In genomic region chr5:17189381-17190036, GRCh38 we compare ENCODE assay signal across 8 cellular contexts. TPM values are rescaled to one million over a fixed set of nuclear protein-coding genes. Genes with fewer than 3 reads are reported as not detected.
DNase-seq lines count a peak whose midpoint lies in the region; ATAC-seq and TF ChIP-seq lines count a peak whose summit lies in the region.

No MANE protein-coding gene starts in this region.

- ATAC-seq in activated CD4-positive, CD25-positive, alpha-beta regulatory T cell treated with anti-CD3 and anti-CD28 coated beads, Interleukin-2, amount 50 U/mL, for 24 hours = no peak
- ATAC-seq in HG03064 (IDR thresholded peaks at IDR 0.05; ENCODE audit: low read depth, unreplicated experiment) = peak; percentile 70

- H3K9ac ChIP-seq in liver (ENCODE audit: low read depth in 1 of 2, low read length in 2 of 2) = no peak overlapping the region

- no peaks in the 10 kb centered on the region for H3K36me3 ChIP-seq in liver (ENCODE audit: control insufficient read depth in 4 of 4, insufficient read depth in 3 of 4, low read depth in 1 of 4, low read length in 3 of 4)

- peak; percentile 78 to 81 for TF ChIP-seq RAD21 in liver (IDR thresholded peaks at IDR 0.05)

- no peak overlapping the region for H3K4me3 ChIP-seq in liver (ENCODE audit: low read depth in 1 of 3, low read length in 3 of 3)

- TF ChIP-seq CTCF in VCaP (conservative IDR thresholded peaks at IDR 0.05) = peak; percentile 85
- TF ChIP-seq CTCF in liver (IDR thresholded peaks at IDR 0.05; ENCODE audit: low read depth, low read length, missing input control) = peak; percentile 70

- H3K9me3 ChIP-seq in liver (ENCODE audit: control insufficient read depth in 4 of 4, low read length in 3 of 4) = no peaks in the 10 kb centered on the region

- H3K27ac ChIP-seq in VCaP = peak overlapping the region; percentile 15; the same call in 1 of the 2 replicates
- H3K27ac ChIP-seq in caudate nucleus (ENCODE audit: low read depth, low read length) = no peak overlapping the region
- H3K27ac ChIP-seq in liver (ENCODE audit: low read depth in 1 of 2, low read length in 2 of 2) = peak overlapping the region in 1 of 2 donors; percentile 48

- 16% methylated on average over 13 of the region's 13 CpGs for WGBS in liver

- no peaks in the 10 kb centered on the region for H3K4me1 ChIP-seq in liver (ENCODE audit: control insufficient read depth in 4 of 4, insufficient read depth in 4 of 4, low read length in 3 of 4)

- H3K27me3 ChIP-seq in liver (ENCODE audit: control insufficient read depth in 4 of 4, insufficient read depth in 4 of 4, low read length in 3 of 4) = no peaks in the 10 kb centered on the region

- DNase-seq in activated CD4-positive, CD25-positive, alpha-beta regulatory T cell (lab: John Stamatoyannopoulos, UW) = peak; percentile 13 to 44 (median 20)
- DNase-seq in NCI-H2227 (lab: John Stamatoyannopoulos, UW; ENCODE audit: unreplicated experiment) (peak; percentile 62), caudate nucleus (lab: John Stamatoyannopoulos, UW) (peak in 46 of 61 donors; percentile 1 to 73 (median 24))
- DNase-seq in stimulated activated CD4-positive, alpha-beta T cell treated with anti-CD3 and anti-CD28 coated beads, TNF-alpha, amount 100 ng/mL, for 48 hours (ENCODE audit: low read depth in 3 of 3) = peak; percentile 26 to 66 (median 43)

TF ChIP-seq in liver, 16 proteins besides CTCF, POLR2A, EP300 and RAD21:
- TF ChIP-seq FOXA1 (IDR thresholded peaks at IDR 0.05) = no peak
- TF ChIP-seq SP1 (IDR thresholded peaks at IDR 0.05) = no peak

RNA-seq across cellular contexts. Expression of gene BASP1, which starts 27.9 kb away (rescaled TPM):
- 10 to 100 TPM in 1 of 2 donors, 1 to 10 TPM in 1; 5.9 to 17.0 TPM for total RNA-seq in liver
- polyA plus RNA-seq in liver = 1 to 10 TPM; 1.2 to 4.8 TPM
